In genomic region chr3:38264779-38265178, GRCh38 we compare ENCODE assay signal across 31 cellular contexts. TPM values are rescaled to one million over a fixed set of nuclear protein-coding genes. Genes with fewer than 3 reads are reported as not detected.
"Had no signal": no experiment of that assay in that cellular context is flagged by ENCODE, and none has a peak within 500 bp of the region (broad histone marks: within the 10 kb centered on the region; RNA-seq: fewer than 3 reads in every experiment).

No MANE protein-coding gene starts in this region.

- H3K36me3 ChIP-seq: adrenal gland, gastrocnemius medialis, neutrophil, suprapubic skin had no signal

- H3K4me3 Mint-ChIP-seq: activated naive CD8-positive, alpha-beta T cell treated with anti-CD3 and anti-CD28 coated beads for 36 hours; activated T-cell treated with anti-CD3 and anti-CD28 coated beads, Interleukin-2, amount 50 U/mL, for 72 hours; effector memory CD8-positive, alpha-beta T cell; nephron progenitor cell; stimulated activated memory B cell treated with anti-CD40 and anti-IgM and Interleukin-4, amounts not matched to agents 10 μg/mL and 1 μg/mL and 100 μg/mL, for 72 hours; T-helper 2 cell treated with Interferon-gamma antibody and Interleukin-4, amounts not matched to agents 5 μg/mL and 100 μg/mL, for 36 hours had no signal

- H3K4me3 ChIP-seq: adrenal gland, body of pancreas, coronary artery, dorsolateral prefrontal cortex, gastrocnemius medialis, heart right ventricle, lung, mucosa of descending colon, sigmoid colon, smooth muscle cell, stomach, suprapubic skin, tibial nerve had no signal

- H3K9me3 ChIP-seq: adrenal gland, body of pancreas, gastrocnemius medialis, heart right ventricle, mucosa of descending colon, neutrophil, sigmoid colon, stomach, suprapubic skin, tibial nerve had no signal

- ATAC-seq: body of pancreas; effector memory CD8-positive, alpha-beta T cell; stimulated activated memory B cell treated with anti-CD40 and anti-IgM and Interleukin-4, amounts not matched to agents 10 μg/mL and 1 μg/mL and 100 μg/mL, for 72 hours had no signal

- H3K27me3 Mint-ChIP-seq: activated naive CD8-positive, alpha-beta T cell treated with anti-CD3 and anti-CD28 coated beads for 36 hours; effector memory CD8-positive, alpha-beta T cell; stimulated activated memory B cell treated with anti-CD40 and anti-IgM and Interleukin-4, amounts not matched to agents 10 μg/mL and 1 μg/mL and 100 μg/mL, for 72 hours had no signal

- H3K4me1 ChIP-seq: sigmoid colon, stomach, suprapubic skin, tibial nerve had no signal

- H3K27ac ChIP-seq: adrenal gland, body of pancreas, coronary artery, neutrophil, sigmoid colon, stomach, suprapubic skin, tibial nerve had no signal

- H3K27ac Mint-ChIP-seq: activated naive CD8-positive, alpha-beta T cell treated with anti-CD3 and anti-CD28 coated beads for 36 hours; activated T-cell treated with anti-CD3 and anti-CD28 coated beads, Interleukin-2, amount 50 U/mL, for 72 hours; stimulated activated memory B cell treated with anti-CD40 and anti-IgM and Interleukin-4, amounts not matched to agents 10 μg/mL and 1 μg/mL and 100 μg/mL, for 72 hours; T-helper 2 cell treated with Interferon-gamma antibody and Interleukin-4, amounts not matched to agents 5 μg/mL and 100 μg/mL, for 36 hours had no signal

- H3K9me3 Mint-ChIP-seq: activated naive CD8-positive, alpha-beta T cell treated with anti-CD3 and anti-CD28 coated beads for 36 hours; activated T-cell treated with anti-CD3 and anti-CD28 coated beads, Interleukin-2, amount 50 U/mL, for 72 hours; effector memory CD8-positive, alpha-beta T cell; stimulated activated memory B cell treated with anti-CD40 and anti-IgM and Interleukin-4, amounts not matched to agents 10 μg/mL and 1 μg/mL and 100 μg/mL, for 72 hours; T-helper 2 cell treated with Interferon-gamma antibody and Interleukin-4, amounts not matched to agents 5 μg/mL and 100 μg/mL, for 36 hours had no signal

- H3K27me3 ChIP-seq: adrenal gland, body of pancreas, dorsolateral prefrontal cortex, gastrocnemius medialis, heart right ventricle, neutrophil, sigmoid colon, stomach, suprapubic skin, tibial nerve had no signal

- DNase-seq: activated CD4-positive, alpha-beta T cell treated with anti-CD3 and anti-CD28 coated beads for 4 hours; activated CD4-positive, alpha-beta T cell treated with anti-CD3 and anti-CD28 coated beads, Interleukin-2, amount 50 U/mL, for 4 hours; activated naive CD4-positive, alpha-beta T cell treated with Interleukin-2 at 50 U/mL for 16 hours; activated naive CD8-positive, alpha-beta T cell treated with anti-CD3 and anti-CD28 coated beads for 36 hours; activated T-cell treated with anti-CD3 and anti-CD28 coated beads for 4 hours; activated T-cell treated with anti-CD3 and anti-CD28 coated beads, Interleukin-2, amount 50 U/mL, for 72 hours; aorta; dorsolateral prefrontal cortex; effector memory CD8-positive, alpha-beta T cell; heart right ventricle; kidney glomerular epithelial cell; mucosa of descending colon; nephron progenitor cell; sigmoid colon; stimulated activated CD4-positive, alpha-beta T cell treated with anti-CD3 and anti-CD28 coated beads, Interleukin-1b, Interleukin-23, amount 100 ng/mL, for 48 hours; stimulated activated CD4-positive, alpha-beta T cell treated with anti-CD3 and anti-CD28 coated beads, Interleukin-4, amount 100 ng/mL, for 4 hours; stimulated activated CD8-positive, alpha-beta memory T cell treated with anti-CD3 and anti-CD28 coated beads, Interleukin-4, amount 100 ng/mL, for 48 hours; stomach had no signal

RNA-seq across cellular contexts. Expression of gene SLC22A13, which starts 0.8 kb away (rescaled TPM):
- polyA plus RNA-seq: aorta, smooth muscle cell had no signal

RNA-seq across cellular contexts. Expression of gene SLC22A14, which starts 17.3 kb away (rescaled TPM):
- total RNA-seq: activated naive CD8-positive, alpha-beta T cell treated with anti-CD3 and anti-CD28 coated beads for 36 hours; body of pancreas; left lobe of liver; lung; sigmoid colon; stomach; ureter had no signal
